Comparison of ENCODE assay signal across 1 cellular context in the genomic region with DNA sequence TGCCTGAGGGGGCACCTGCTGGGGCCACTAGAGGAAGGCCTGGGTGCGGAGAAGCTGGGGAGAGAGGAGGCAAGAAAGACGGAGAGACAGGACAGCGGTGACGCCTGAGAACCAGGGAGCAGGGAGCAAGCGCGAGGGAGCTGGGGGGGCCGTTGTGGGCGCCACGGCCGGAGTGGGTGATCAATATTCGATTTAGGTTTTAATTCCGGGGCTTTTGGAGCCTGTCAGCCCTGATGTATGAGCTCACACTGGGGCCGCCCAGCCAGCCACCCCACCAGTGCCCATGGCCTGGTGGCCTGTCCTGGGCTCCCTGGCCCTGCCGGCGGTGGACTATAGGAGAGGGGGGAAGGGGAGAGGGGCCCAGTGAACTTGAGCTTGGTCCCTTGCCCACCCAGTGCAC.
TF ChIP-seq lines count a peak whose summit lies in the region.

No MANE protein-coding gene starts in this region.

TF ChIP-seq in A549, 52 proteins besides CTCF, POLR2A, EP300 and RAD21 (continued from another document):
- TF ChIP-seq REST (IDR thresholded peaks at IDR 0.05) (no peak), RNF2 (IDR thresholded peaks at IDR 0.05; ENCODE audit: borderline replicate concordance, low read depth) (no peak)
